ENCODE assay signal across 11 cellular contexts in genomic region chr22:37483594-37484114, GRCh38. TPM values are rescaled to one million over a fixed set of nuclear protein-coding genes. Genes with fewer than 3 reads are reported as not detected.
DNase-seq lines count a peak whose midpoint lies in the region; ATAC-seq and TF ChIP-seq lines count a peak whose summit lies in the region.
"Had no signal": no experiment of that assay in that cellular context is flagged by ENCODE, and none has a peak within 500 bp of the region (broad histone marks: within the 10 kb centered on the region; RNA-seq: fewer than 3 reads in every experiment).

No MANE protein-coding gene starts in this region.

- peaks cover 7% of the 10 kb centered on the region for H3K27me3 Mint-ChIP-seq in progenitor cell of endocrine pancreas
- H3K27me3 Mint-ChIP-seq in mesothelial cell of epicardium (ENCODE audit: low read depth) = peaks cover 5% of the 10 kb centered on the region

- H3K4me3 ChIP-seq in GM12864 (ENCODE audit: low read depth, low read length) (peak overlapping the region; percentile 79), ectodermal cell (ENCODE audit: insufficient read depth, low read depth, low read length) (no peak overlapping the region)

- TF ChIP-seq CTCF in GM12864 (IDR thresholded peaks at IDR 0.05; ENCODE audit: low read depth, low read length, missing control alignments) (no peak), progenitor cell of endocrine pancreas (IDR thresholded peaks at IDR 0.05; ENCODE audit: unreplicated experiment) (no peak), mesothelial cell of epicardium (IDR thresholded peaks at IDR 0.05; ENCODE audit: unreplicated experiment) (no peak)

- peaks cover 25% of the 10 kb centered on the region for H3K4me1 Mint-ChIP-seq in progenitor cell of endocrine pancreas (ENCODE audit: low read depth)
- peaks cover 13% of the 10 kb centered on the region for H3K4me1 Mint-ChIP-seq in mesothelial cell of epicardium

- no peaks in the 10 kb centered on the region for H3K36me3 ChIP-seq in ectodermal cell (ENCODE audit: control insufficient read depth, insufficient read depth, low read length)

- DNase-seq in GM12864 (ENCODE audit: low read depth) (no peak), NCI-H2171 (lab: John Stamatoyannopoulos, UW) (peak; percentile 34), progenitor cell of endocrine pancreas (ENCODE audit: low spot score, unreplicated experiment) (no peak), NCI-H2029 (lab: John Stamatoyannopoulos, UW) (no peak), 8988T (no peak), mesothelial cell of epicardium (ENCODE audit: low spot score in 2 of 2, unreplicated experiment in 2 of 2) (no peak)
- DNase-seq: cortex of kidney, occipital lobe had no signal

- H3K27me3 ChIP-seq in ectodermal cell (ENCODE audit: control insufficient read depth, insufficient read depth, low read length, poor library complexity, severe bottlenecking) = no peaks in the 10 kb centered on the region

- H3K36me3 Mint-ChIP-seq in progenitor cell of endocrine pancreas (ENCODE audit: insufficient read depth) (no peaks in the 10 kb centered on the region), mesothelial cell of epicardium (no peaks in the 10 kb centered on the region)

- no peak overlapping the region for H3K4me3 Mint-ChIP-seq in progenitor cell of endocrine pancreas (ENCODE audit: low read depth)
- no peak overlapping the region for H3K4me3 Mint-ChIP-seq in mesothelial cell of epicardium

- WGBS in ectodermal cell, 2 experiments = 47 to 55% methylated on average over 13 of the region's 13 CpGs

- H3K4me1 ChIP-seq in ectodermal cell (ENCODE audit: control insufficient read depth, insufficient read depth, low read length) = peaks cover 44% of the 10 kb centered on the region

- H3K9me3 Mint-ChIP-seq in progenitor cell of endocrine pancreas (ENCODE audit: low read depth) (no peaks in the 10 kb centered on the region), mesothelial cell of epicardium (no peaks in the 10 kb centered on the region)

- no peaks in the 10 kb centered on the region for H3K9me3 ChIP-seq in ectodermal cell (ENCODE audit: control insufficient read depth, low read length)

- ATAC-seq in HG02938 (IDR thresholded peaks at IDR 0.05; ENCODE audit: unreplicated experiment) = no peak
- ATAC-seq: SK-N-SH treated with all-trans-retinoic acid at 6 μM for 48 hours had no signal

- H3K27ac ChIP-seq in ectodermal cell (ENCODE audit: insufficient read depth, low read depth, low read length, poor library complexity, severe bottlenecking) = peak overlapping the region; percentile 56

- H3K27ac Mint-ChIP-seq in progenitor cell of endocrine pancreas (peak overlapping the region; percentile 92), mesothelial cell of epicardium (no peak overlapping the region)

RNA-seq across cellular contexts. Expression of gene MFNG, which starts 2.5 kb away (rescaled TPM):
- 7.6 TPM for polyA plus RNA-seq in ectodermal cell (2013, experiment 1 of 4)
- 8.3 TPM for polyA plus RNA-seq in ectodermal cell (2013, experiment 2 of 4)
- polyA plus RNA-seq in ectodermal cell (2013, experiment 3 of 4) = 8.0 TPM
- 12.5 TPM for polyA plus RNA-seq in ectodermal cell (2013, experiment 4 of 4)
- total RNA-seq in progenitor cell of endocrine pancreas (3.2 and 5.9 TPM in 2 replicates), mesothelial cell of epicardium (0.83 to 0.97 TPM (median 0.91 TPM) in 3 replicates)

RNA-seq across cellular contexts. Expression of gene CARD10, which starts 35.6 kb away (rescaled TPM):
- 2.9 TPM for polyA plus RNA-seq in ectodermal cell (2013, experiment 1 of 4)
- 2.9 TPM for polyA plus RNA-seq in ectodermal cell (2013, experiment 2 of 4)
- 3.4 TPM for polyA plus RNA-seq in ectodermal cell (2013, experiment 3 of 4)
- polyA plus RNA-seq in ectodermal cell (2013, experiment 4 of 4) = 3.8 TPM
- 44.1 and 46.7 TPM in 2 replicates for total RNA-seq in progenitor cell of endocrine pancreas
- total RNA-seq in mesothelial cell of epicardium = 12.2 to 13.6 TPM (median 13.1 TPM) in 3 replicates

RNA-seq across cellular contexts. Expression of gene ELFN2, which starts 56.4 kb away (rescaled TPM):
- polyA plus RNA-seq in ectodermal cell (2013, experiment 1 of 4) = 1.5 TPM
- polyA plus RNA-seq in ectodermal cell (2013, experiment 2 of 4) = 0.92 TPM
- polyA plus RNA-seq in ectodermal cell (2013, experiment 3 of 4) = 1.3 TPM
- polyA plus RNA-seq in ectodermal cell (2013, experiment 4 of 4) = 1.9 TPM
- 0.36 and 0.44 TPM in 2 replicates for total RNA-seq in progenitor cell of endocrine pancreas
- total RNA-seq in mesothelial cell of epicardium = 4.1 to 4.2 TPM (median 4.1 TPM) in 3 replicates
